ENCODE assay signal across 11 cellular contexts in genomic region chr1:226722240-226722900, GRCh38. TPM values are rescaled to one million over a fixed set of nuclear protein-coding genes. Genes with fewer than 3 reads are reported as not detected.
A peak's percentile ranks its signal among the peaks of the same experiment; 100 is the strongest.
DNase-seq lines count a peak whose midpoint lies in the region; ATAC-seq and TF ChIP-seq lines count a peak whose summit lies in the region.
"Had no signal": no experiment of that assay in that cellular context is flagged by ENCODE, and none has a peak within 500 bp of the region (broad histone marks: within the 10 kb centered on the region; RNA-seq: fewer than 3 reads in every experiment).

No MANE protein-coding gene starts in this region.

- H3K27me3 ChIP-seq in BLaER1 treated with 17β-estradiol and CSF1 and Interleukin-3, amounts not matched to agents 10 nM and 100 nM: no peaks in the 10 kb centered on the region
- H3K27me3 ChIP-seq in GM23338 (ENCODE audit: insufficient read depth) (no peaks in the 10 kb centered on the region; the same call in 1 of the 2 replicates), breast epithelium (no peaks in the 10 kb centered on the region)

- peaks cover 42% of the 10 kb centered on the region for H3K4me1 Mint-ChIP-seq in GM23338
- H3K4me1 Mint-ChIP-seq in activated CD8-positive, alpha-beta T cell treated with anti-CD3 and anti-CD28 coated beads for 36 hours (ENCODE audit: low read depth): peaks cover 88% of the 10 kb centered on the region
- peaks cover 49% of the 10 kb centered on the region for H3K4me1 Mint-ChIP-seq in endothelial cell (ENCODE audit: unreplicated experiment)

- peaks cover 3% of the 10 kb centered on the region for H3K27me3 Mint-ChIP-seq in GM23338 (ENCODE audit: insufficient read depth, low read depth, poor library complexity)
- H3K27me3 Mint-ChIP-seq in activated CD8-positive, alpha-beta T cell treated with anti-CD3 and anti-CD28 coated beads for 36 hours: no peaks in the 10 kb centered on the region
- H3K27me3 Mint-ChIP-seq in endothelial cell (ENCODE audit: unreplicated experiment): peaks cover 10% of the 10 kb centered on the region

- intact Hi-C loops in activated CD8-positive, alpha-beta T cell treated with anti-CD3 and anti-CD28 coated beads for 36 hours (cut with micrococcal nuclease): no loop called here
- intact Hi-C loops in mucosa of descending colon (cut with DNase I, micrococcal nuclease): no loop called here
- intact Hi-C loops in left ventricle myocardium superior (cut with micrococcal nuclease): no loop called here
- intact Hi-C loops in breast epithelium (cut with DNase I; ENCODE audit: low total_unique reads): no loop called here

- H3K4me1 ChIP-seq in BLaER1 treated with 17β-estradiol and CSF1 and Interleukin-3, amounts not matched to agents 10 nM and 100 nM: peaks cover 70 to 95% (median 89%) of the 10 kb centered on the region in 10 experiments
- peaks cover 31% of the 10 kb centered on the region for H3K4me1 ChIP-seq in GM23338 (ENCODE audit: insufficient read depth)
- H3K4me1 ChIP-seq in mucosa of descending colon (ENCODE audit: low read depth): peaks cover 19% of the 10 kb centered on the region
- H3K4me1 ChIP-seq in breast epithelium: peaks cover 0 to 11% of the 10 kb centered on the region in 2 donors

- peak overlapping the region in 4 of 11 experiments; percentile 3 to 39 (median 16); a peak in 4 of 22 replicates for H3K27ac ChIP-seq in BLaER1 treated with 17β-estradiol and CSF1 and Interleukin-3, amounts not matched to agents 10 nM and 100 nM
- H3K27ac ChIP-seq in GM23338 (ENCODE audit: low read depth) (no peak overlapping the region), breast epithelium (no peak overlapping the region)

- H3F3A ChIP-seq in GM23338 (replicated peaks; ENCODE audit: low read depth): no peaks in the 10 kb centered on the region

- DNase-seq in GM23338 (ENCODE audit: low spot score) (no peak), mucosa of descending colon (no peak), left ventricle myocardium superior (no peak), endothelial cell (ENCODE audit: low spot score) (no peak), breast epithelium (ENCODE audit: low spot score in 2 of 2) (no peak)
- peak; percentile 44 for DNase-seq in activated CD8-positive, alpha-beta T cell treated with anti-CD3 and anti-CD28 coated beads for 36 hours
- DNase-seq: Calu3, RPMI8226 had no signal

- peaks cover 6 to 56% (median 34%) of the 10 kb centered on the region in 11 experiments; a peak in 15 of 22 replicates for H3K36me3 ChIP-seq in BLaER1 treated with 17β-estradiol and CSF1 and Interleukin-3, amounts not matched to agents 10 nM and 100 nM
- H3K36me3 ChIP-seq in GM23338 (ENCODE audit: insufficient read depth) (no peaks in the 10 kb centered on the region), mucosa of descending colon (ENCODE audit: low read depth) (no peaks in the 10 kb centered on the region), breast epithelium (no peaks in the 10 kb centered on the region)

- no peak overlapping the region for H3K4me3 ChIP-seq in BLaER1 treated with 17β-estradiol and CSF1 and Interleukin-3, amounts not matched to agents 10 nM and 100 nM
- H3K4me3 ChIP-seq in GM23338 (no peak overlapping the region), mucosa of descending colon (no peak overlapping the region), breast epithelium (no peak overlapping the region)
- H3K4me3 ChIP-seq: GM12878 had no signal

- H3K9ac ChIP-seq in BLaER1 treated with 17β-estradiol and CSF1 and Interleukin-3, amounts not matched to agents 10 nM and 100 nM: 0 out of 22 replicates have a peak overlapping the region, but pooled peaks of 1 of the 11 experiments have one; percentile 21

- POLR2A ChIA-PET in activated CD8-positive, alpha-beta T cell treated with anti-CD3 and anti-CD28 coated beads for 36 hours (lab: Charles Lee): interaction anchor here (0.7 to 2.3 kb wide), 8 partner anchors 19 to 79 kb away, joined by 3 to 19 read pairs (median 4); no protein-coding TSS in a partner anchor

- H3K27ac Mint-ChIP-seq in GM23338 (no peak overlapping the region; the same call in 1 of the 2 replicates), endothelial cell (ENCODE audit: unreplicated experiment) (no peak overlapping the region)
- H3K27ac Mint-ChIP-seq in activated CD8-positive, alpha-beta T cell treated with anti-CD3 and anti-CD28 coated beads for 36 hours: peak overlapping the region; percentile 95

- ATAC-seq in GM23338: no peak
- peak; percentile 11 for ATAC-seq in activated CD8-positive, alpha-beta T cell treated with anti-CD3 and anti-CD28 coated beads for 36 hours
- ATAC-seq in mucosa of descending colon: peak; percentile 75
- no peak for ATAC-seq in left ventricle myocardium superior
- no peak for ATAC-seq in HG02610 (IDR thresholded peaks at IDR 0.05; ENCODE audit: unreplicated experiment)
- ATAC-seq: GM12878 had no signal

- H3K9me3 Mint-ChIP-seq in GM23338 (no peaks in the 10 kb centered on the region), endothelial cell (ENCODE audit: unreplicated experiment) (no peaks in the 10 kb centered on the region)
- no peaks in the 10 kb centered on the region for H3K9me3 Mint-ChIP-seq in activated CD8-positive, alpha-beta T cell treated with anti-CD3 and anti-CD28 coated beads for 36 hours

- H3K4me3 Mint-ChIP-seq in GM23338 (no peak overlapping the region), endothelial cell (ENCODE audit: unreplicated experiment) (no peak overlapping the region)
- peak overlapping the region; percentile 92 for H3K4me3 Mint-ChIP-seq in activated CD8-positive, alpha-beta T cell treated with anti-CD3 and anti-CD28 coated beads for 36 hours

- H3K36me3 Mint-ChIP-seq in GM23338 (ENCODE audit: low read depth): no peaks in the 10 kb centered on the region
- peaks cover 70% of the 10 kb centered on the region for H3K36me3 Mint-ChIP-seq in activated CD8-positive, alpha-beta T cell treated with anti-CD3 and anti-CD28 coated beads for 36 hours (ENCODE audit: low read depth)
- peaks cover 45% of the 10 kb centered on the region for H3K36me3 Mint-ChIP-seq in endothelial cell (ENCODE audit: low read depth, unreplicated experiment)

- TF ChIP-seq POLR2A in breast epithelium (IDR thresholded peaks at IDR 0.05): no peak

- no peak overlapping the region for H2AFZ ChIP-seq in GM23338

- TF ChIP-seq CTCF in GM23338 (conservative IDR thresholded peaks at IDR 0.05; ENCODE audit: low read depth in 2 of 2): no peak
- TF ChIP-seq CTCF in activated CD8-positive, alpha-beta T cell treated with anti-CD3 and anti-CD28 coated beads for 36 hours (IDR thresholded peaks at IDR 0.05): no peak
- TF ChIP-seq CTCF in mucosa of descending colon (IDR thresholded peaks at IDR 0.05): no peak
- TF ChIP-seq CTCF in endothelial cell (IDR thresholded peaks at IDR 0.05; ENCODE audit: unreplicated experiment): no peak
- TF ChIP-seq CTCF in breast epithelium (IDR thresholded peaks at IDR 0.05): no peak

- H3K9me2 ChIP-seq in GM23338 (ENCODE audit: insufficient read depth): no peaks in the 10 kb centered on the region

- H4K20me1 ChIP-seq in BLaER1 treated with 17β-estradiol and CSF1 and Interleukin-3, amounts not matched to agents 10 nM and 100 nM: peaks cover 0 to 63% (median 38%) of the 10 kb centered on the region in 11 experiments; a peak in 17 of 22 replicates
- H4K20me1 ChIP-seq in GM23338 (replicated peaks; ENCODE audit: insufficient read depth): no peaks in the 10 kb centered on the region

- H3K4me2 ChIP-seq in BLaER1 treated with 17β-estradiol and CSF1 and Interleukin-3, amounts not matched to agents 10 nM and 100 nM: peak overlapping the region in 10 of 11 experiments; percentile 12 to 78 (median 66); a peak in 17 of 22 replicates
- 0 out of 2 replicates have a peak overlapping the region, but pooled peaks have one; percentile 69 for H3K4me2 ChIP-seq in GM23338

- H3K9me3 ChIP-seq in BLaER1 treated with 17β-estradiol and CSF1 and Interleukin-3, amounts not matched to agents 10 nM and 100 nM (replicated peaks in 1 of 11): no peaks in the 10 kb centered on the region
- no peaks in the 10 kb centered on the region for H3K9me3 ChIP-seq in mucosa of descending colon
- H3K9me3 ChIP-seq in breast epithelium: no peaks in the 10 kb centered on the region

- H3K79me2 ChIP-seq in GM23338 (replicated peaks; ENCODE audit: insufficient read depth): no peaks in the 10 kb centered on the region

- CTCF ChIA-PET in activated CD8-positive, alpha-beta T cell treated with anti-CD3 and anti-CD28 coated beads for 36 hours (lab: Charles Lee): interaction anchor here (0.8 to 3.0 kb wide), 8 partner anchors 9 to 87 kb away, joined by 3 to 12 read pairs (median 4); no protein-coding TSS in a partner anchor

TF ChIP-seq in GM23338, 12 proteins besides CTCF, POLR2A, EP300 and RAD21 (continues in another document):
- TF ChIP-seq STAT1 (IDR thresholded peaks at IDR 0.05; ENCODE audit: unreplicated experiment) (no peak), CREB1 (CRISPR knock-in tag; IDR thresholded peaks at IDR 0.05; ENCODE audit: low read depth) (no peak), ZNF114 (CRISPR knock-in tag; IDR thresholded peaks at IDR 0.05) (no peak)

RNA-seq across cellular contexts. Expression of gene ITPKB, which starts 16.7 kb away (rescaled TPM):
- 4.7 and 5.2 TPM in 2 replicates for total RNA-seq in GM23338 (2014; rRNA removed; shearing (Covaris generic))
- 0.31 and 0.37 TPM in 2 replicates for polyA plus RNA-seq in GM23338 (2016; fragmentation: Nextera tagmentation; extraction: Ambion mirVana)
- 10 to 100 TPM; 40.8 to 42.6 TPM for total RNA-seq in activated CD8-positive, alpha-beta T cell treated with anti-CD3 and anti-CD28 coated beads for 36 hours
- total RNA-seq in mucosa of descending colon: 10 to 100 TPM in 2 of 3 donors, 1 to 10 TPM in 1; 9.5 to 90.3 (median 11.7) TPM
- 19.5 TPM for total RNA-seq in left ventricle myocardium superior
- total RNA-seq in endothelial cell (ENCODE audit: unreplicated experiment): 144 TPM
- 10 to 100 TPM; 24.0 to 37.6 (median 25.6) TPM for total RNA-seq in breast epithelium

Comparison
In these comparisons a context has a peak if more than half of its experiments do, and no peak if none do; other contexts are left out.
1. ATAC-seq: peak in activated CD8-positive, alpha-beta T cell treated with anti-CD3 and anti-CD28 coated beads for 36 hours (single experiment) and mucosa of descending colon (single experiment); none in GM23338 (single experiment), left ventricle myocardium superior (single experiment) and HG02610 (single experiment).